In genomic region chr1:55215194-55216021, GRCh38 we compare ENCODE assay signal across 8 cellular contexts. TPM values are rescaled to one million over a fixed set of nuclear protein-coding genes. Genes with fewer than 3 reads are reported as not detected.
DNase-seq lines count a peak whose midpoint lies in the region; ATAC-seq and TF ChIP-seq lines count a peak whose summit lies in the region.

Gene USP24 (minus strand): TSS chr1:55215364. CDS start chr1:55215113, 251 bp downstream.

- WGBS in adrenal gland, 4 donors: 0 to 1% (median 1%) methylated on average over 7 to 96 of the region's 96 CpGs
- 1% methylated on average over 65 of the region's 96 CpGs for WGBS in prostate gland

- H3K36me3 Mint-ChIP-seq in T-helper 1 cell treated with Interleukin-12 subunit alpha and Interleukin-12 subunit beta and Interleukin-4 antibody, amounts not matched to agents 30 μg/mL and 1 μg/mL, for 36 hours (ENCODE audit: low read depth): peaks cover 12% of the 10 kb centered on the region

- H3K27me3 Mint-ChIP-seq in T-helper 1 cell treated with Interleukin-12 subunit alpha and Interleukin-12 subunit beta and Interleukin-4 antibody, amounts not matched to agents 30 μg/mL and 1 μg/mL, for 36 hours (ENCODE audit: low read depth): no peaks in the 10 kb centered on the region

- H3K27me3 ChIP-seq in adrenal gland (no peaks in the 10 kb centered on the region), prostate gland (replicated peaks; ENCODE audit: insufficient read depth) (no peaks in the 10 kb centered on the region)

- H3K4me1 Mint-ChIP-seq in T-helper 1 cell treated with Interleukin-12 subunit alpha and Interleukin-12 subunit beta and Interleukin-4 antibody, amounts not matched to agents 30 μg/mL and 1 μg/mL, for 36 hours (ENCODE audit: low read depth): peaks cover 50% of the 10 kb centered on the region

- H3K9me3 ChIP-seq in adrenal gland (replicated peaks in 1 of 3) (no peaks in the 10 kb centered on the region), prostate gland (no peaks in the 10 kb centered on the region)

- DNase-seq in GM12864 (ENCODE audit: low read depth) (peak; percentile 44), HFF-Myc (ENCODE audit: extremely low read depth, low read depth) (no peak), MV-4-11 (lab: John Stamatoyannopoulos, UW) (peak; percentile 30), adrenal gland (peak; percentile 59 to 81 (median 72)), left cardiac atrium (peak; percentile 83), prostate gland (ENCODE audit: low spot score) (peak; percentile 71), ureter (ENCODE audit: low spot score) (peak; percentile 83)

- H3K36me3 ChIP-seq in adrenal gland (replicated peaks in 1 of 2) (no peaks in the 10 kb centered on the region), prostate gland (no peaks in the 10 kb centered on the region)

- H3K4me3 Mint-ChIP-seq in T-helper 1 cell treated with Interleukin-12 subunit alpha and Interleukin-12 subunit beta and Interleukin-4 antibody, amounts not matched to agents 30 μg/mL and 1 μg/mL, for 36 hours: peak within 1 kb of the TSS; percentile 97

- intact Hi-C loops in adrenal gland (cut with DNase I) (no loop called here), left cardiac atrium (cut with DNase I) (loop anchor here (5.0 to 10.0 kb wide), 3 partner anchors 51 to 62 kb away; no protein-coding TSS in a partner anchor), prostate gland (cut with DNase I) (no loop called here)

- peak; percentile 93 to 96 for ATAC-seq in left cardiac atrium

- H3K27ac Mint-ChIP-seq in T-helper 1 cell treated with Interleukin-12 subunit alpha and Interleukin-12 subunit beta and Interleukin-4 antibody, amounts not matched to agents 30 μg/mL and 1 μg/mL, for 36 hours: peak within 1 kb of the TSS; percentile 89

- H3K27ac ChIP-seq in adrenal gland: peak within 1 kb of the TSS; percentile 82 to 96 (median 93)
- H3K27ac ChIP-seq in prostate gland: peak within 1 kb of the TSS; percentile 92 to 98

- no peaks in the 10 kb centered on the region for H3K9me3 Mint-ChIP-seq in T-helper 1 cell treated with Interleukin-12 subunit alpha and Interleukin-12 subunit beta and Interleukin-4 antibody, amounts not matched to agents 30 μg/mL and 1 μg/mL, for 36 hours

- TF ChIP-seq POLR2A in adrenal gland (IDR thresholded peaks at IDR 0.05): peak; percentile 64 to 69
- peak; percentile 85 for TF ChIP-seq POLR2A in prostate gland (IDR thresholded peaks at IDR 0.05)

- peak within 1 kb of the TSS; percentile 98 for H3K4me3 ChIP-seq in GM12864 (ENCODE audit: low read depth, low read length)
- H3K4me3 ChIP-seq in HFF-Myc (replicated peaks; ENCODE audit: low read depth, low read length): peak within 1 kb of the TSS; percentile 82
- peak within 1 kb of the TSS; percentile 68 to 97 (median 92) for H3K4me3 ChIP-seq in adrenal gland
- peak within 1 kb of the TSS; percentile 80 to 85 for H3K4me3 ChIP-seq in prostate gland

- no peak for TF ChIP-seq CTCF in GM12864 (IDR thresholded peaks at IDR 0.05; ENCODE audit: low read depth, low read length, missing control alignments)
- no peak for TF ChIP-seq CTCF in HFF-Myc (IDR thresholded peaks at IDR 0.05; ENCODE audit: low read depth, low read length, missing control alignments)
- no peak for TF ChIP-seq CTCF in adrenal gland (IDR thresholded peaks at IDR 0.05)
- no peak for TF ChIP-seq CTCF in prostate gland (IDR thresholded peaks at IDR 0.05)

- H3K4me1 ChIP-seq in adrenal gland (replicated peaks in 1 of 2): peaks cover 33 to 35% of the 10 kb centered on the region in 2 donors
- H3K4me1 ChIP-seq in prostate gland (replicated peaks): peaks cover 3% of the 10 kb centered on the region

RNA-seq across cellular contexts. Expression of gene USP24, which starts in this region (rescaled TPM):
- total RNA-seq in adrenal gland (10 to 100 TPM; 20.8 to 41.9 (median 26.4) TPM), left cardiac atrium (10 to 100 TPM; 31.8 to 33.6 TPM), prostate gland (10 to 100 TPM; 29.7 to 44.6 TPM), ureter (58.2 TPM)
- polyA plus RNA-seq in adrenal gland: 10 to 100 TPM; 11.3 to 21.1 (median 15.4) TPM

Comparison
In these comparisons a context has a peak if more than half of its experiments do, and no peak if none do; other contexts are left out.
1. intact Hi-C loops: an anchor here in left cardiac atrium (5.0 to 10.0 kb wide); none called in adrenal gland and prostate gland.